Comparison of ENCODE assay signal across 9 cellular contexts in the genomic region with DNA sequence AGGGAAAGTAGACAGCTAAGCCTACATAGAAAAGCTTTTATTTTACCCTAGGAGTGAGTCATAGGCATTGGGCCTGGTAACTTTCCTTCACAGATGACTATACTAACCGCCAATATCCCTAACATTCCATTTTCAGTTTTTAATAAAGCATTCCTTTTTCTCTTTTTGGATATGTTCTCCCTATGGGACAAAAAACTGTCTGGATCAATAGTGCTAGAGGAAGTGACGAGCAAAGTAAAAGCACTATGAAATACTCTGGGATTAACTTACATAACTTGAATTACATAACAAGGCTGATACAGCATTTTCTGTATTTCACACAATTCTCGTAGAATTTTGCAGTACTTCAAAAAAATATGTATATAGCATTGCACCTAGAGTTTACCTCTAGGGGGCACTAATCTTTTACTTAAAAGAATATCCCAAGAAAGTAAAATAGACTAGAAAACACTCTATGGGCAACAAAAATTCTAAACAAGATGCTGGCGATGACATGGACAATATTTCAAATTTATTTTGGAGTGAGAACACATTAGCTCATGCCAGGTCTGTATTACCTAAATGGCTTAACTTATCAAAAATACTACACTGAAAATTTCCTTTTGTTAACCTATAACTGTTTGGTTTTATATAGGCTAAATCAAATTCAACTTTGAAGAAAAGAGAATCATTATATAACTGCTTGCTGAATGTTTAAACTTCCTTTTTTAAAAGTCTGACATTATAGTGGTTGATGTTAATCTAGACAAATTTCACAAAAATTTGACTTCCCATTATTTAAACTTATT.
DNase-seq lines count a peak whose midpoint lies in the region; TF ChIP-seq lines count a peak whose summit lies in the region.
"Had no signal": no experiment of that assay in that cellular context is flagged by ENCODE, and none has a peak within 500 bp of the region (broad histone marks: within the 10 kb centered on the region; RNA-seq: fewer than 3 reads in every experiment).

No MANE protein-coding gene starts in this region.

- H3K4me3 ChIP-seq in AG04450 (ENCODE audit: low read depth, low read length) = no peak overlapping the region
- no peak overlapping the region for H3K4me3 ChIP-seq in brain microvascular endothelial cell (ENCODE audit: low read depth, low read length)
- no peak overlapping the region for H3K4me3 ChIP-seq in uterus

- in situ Hi-C loops in brain microvascular endothelial cell (cut with HindIII; ENCODE audit: low pct_ligation_motif_present, low sequenced_read_pairs) = no loop called here

- no peak overlapping the region for H3K27ac ChIP-seq in AG04450 (ENCODE audit: low read depth, low read length)
- peak overlapping the region; percentile 61 for H3K27ac ChIP-seq in brain microvascular endothelial cell
- H3K27ac ChIP-seq in uterus = peak overlapping the region in 1 of 2 donors; percentile 8
- H3K27ac ChIP-seq: epithelial cell of prostate had no signal

- H3K9me3 ChIP-seq in AG04450 (ENCODE audit: control insufficient read depth, insufficient read depth, low read length) = no peaks in the 10 kb centered on the region
- no peaks in the 10 kb centered on the region for H3K9me3 ChIP-seq in uterus

- POLR2A ChIA-PET in AG04450 (lab: Yijun Ruan, JAX) = interaction anchor here (0.8 kb wide), 1 partner anchor 142 kb away, joined by 3 read pairs; no protein-coding TSS in a partner anchor

- peak; percentile 55 for TF ChIP-seq CTCF in AG04450 (IDR thresholded peaks at IDR 0.05; ENCODE audit: low read depth, low read length)
- TF ChIP-seq CTCF in GM20000 (IDR thresholded peaks at IDR 0.05; ENCODE audit: extremely low read depth, missing control alignments) = peak; percentile 14
- TF ChIP-seq CTCF in brain microvascular endothelial cell (IDR thresholded peaks at IDR 0.05; ENCODE audit: low read depth, low read length, missing control alignments) = peak; percentile 22
- TF ChIP-seq CTCF in uterus (IDR thresholded peaks at IDR 0.05) = peak; percentile 57 to 64 (median 59)

- no peak for TF ChIP-seq POLR2A in uterus (IDR thresholded peaks at IDR 0.05)

- DNase-seq in AG04450 (ENCODE audit: low read depth, low spot score) (no peak), GM20000 (ENCODE audit: low spot score) (peak; percentile 45), NCI-H510A (lab: John Stamatoyannopoulos, UW) (peak; percentile 23), brain microvascular endothelial cell (no peak), kidney tubule cell (ENCODE audit: low spot score) (peak; percentile 55), uterus (no peak), head of caudate nucleus (no peak), cortex of kidney (lab: John Stamatoyannopoulos, UW) (no peak)

- H3K27me3 ChIP-seq in AG04450 (ENCODE audit: control insufficient read depth, insufficient read depth, low read length) (no peaks in the 10 kb centered on the region), brain microvascular endothelial cell (replicated peaks) (no peaks in the 10 kb centered on the region), uterus (no peaks in the 10 kb centered on the region)

- intact Hi-C loops in uterus (cut with DNase I; ENCODE audit: low total_unique reads) (loop anchor here (5.0 kb wide), 1 partner anchor 133 kb away; no protein-coding TSS in a partner anchor), head of caudate nucleus (cut with DNase I) (loop anchor here (5.0 kb wide), 2 partner anchors 48 to 143 kb away; no protein-coding TSS in a partner anchor)

- H3K36me3 ChIP-seq in brain microvascular endothelial cell (replicated peaks) (no peaks in the 10 kb centered on the region), uterus (no peaks in the 10 kb centered on the region)

- no peaks in the 10 kb centered on the region for H3K4me1 ChIP-seq in uterus

- CTCF ChIA-PET in AG04450 (lab: Charles Lee) = interaction anchor here (0.6 to 6.6 kb wide), 26 partner anchors 8 to 557 kb away, joined by 3 to 56 read pairs (median 4); partner anchors contain the start of gene DST

Comparison
In these comparisons a context has a peak if more than half of its experiments do, and no peak if none do; other contexts are left out.
1. DNase-seq: peak in GM20000 (single experiment), NCI-H510A (single experiment) and kidney tubule cell (single experiment); none in AG04450 (single experiment), brain microvascular endothelial cell (single experiment), uterus (0 of 2), head of caudate nucleus (0 of 42) and cortex of kidney (single experiment).
2. Peak in every context shown above with its lines, with median percentiles within 50 percentile points of each other: CTCF ChIP-seq.